ENCODE assay signal across 8 cellular contexts in genomic region chr17:81909966-81910839, GRCh38. TPM values are rescaled to one million over a fixed set of nuclear protein-coding genes. Genes with fewer than 3 reads are reported as not detected.
A peak's percentile ranks its signal among the peaks of the same experiment; 100 is the strongest.
DNase-seq lines count a peak whose midpoint lies in the region; ATAC-seq and TF ChIP-seq lines count a peak whose summit lies in the region.

No MANE protein-coding gene starts in this region.

- H2AFZ ChIP-seq in mesenchymal stem cell (ENCODE audit: low read depth, low read length), result no peak overlapping the region

- ATAC-seq in HG03442 (IDR thresholded peaks at IDR 0.05; ENCODE audit: unreplicated experiment), result no peak

- H3K9me3 ChIP-seq in KOPT-K1 (ENCODE audit: insufficient read depth, low read length, poor library complexity, severe bottlenecking) (no peaks in the 10 kb centered on the region), breast epithelium (no peaks in the 10 kb centered on the region), mesenchymal stem cell (ENCODE audit: control insufficient read depth, low read length) (no peaks in the 10 kb centered on the region)

- no peak overlapping the region for H2BK120ac ChIP-seq in mesenchymal stem cell (ENCODE audit: low read depth, low read length)

- H3K4me3 ChIP-seq in breast epithelium (peak overlapping the region; percentile 76 to 98 (median 76)), mesenchymal stem cell (ENCODE audit: insufficient read depth in 1 of 2, low read depth in 1 of 2, low read length in 2 of 2) (peak overlapping the region; percentile 75 to 89)

- H3K27me3 ChIP-seq in breast epithelium, result no peaks in the 10 kb centered on the region
- H3K27me3 ChIP-seq in mesenchymal stem cell (ENCODE audit: control insufficient read depth in 1 of 2, insufficient read depth in 1 of 2, low read length in 2 of 2), result no peaks in the 10 kb centered on the region

- TF ChIP-seq CTCF in breast epithelium (IDR thresholded peaks at IDR 0.05), result no peak

- peak overlapping the region; percentile 94 for H3K4me2 ChIP-seq in mesenchymal stem cell (ENCODE audit: low read length, poor library complexity, severe bottlenecking)

- peaks cover 33% of the 10 kb centered on the region for H3K79me1 ChIP-seq in mesenchymal stem cell (replicated peaks; ENCODE audit: low read length, poor library complexity, severe bottlenecking)

- no peak overlapping the region for H2AK5ac ChIP-seq in mesenchymal stem cell (ENCODE audit: low read length, severe bottlenecking)

- H3K4ac ChIP-seq in mesenchymal stem cell (ENCODE audit: low read depth in 1 of 2, low read length in 2 of 2), result peak overlapping the region; percentile 15 to 61

- H2BK12ac ChIP-seq in mesenchymal stem cell (ENCODE audit: low read length in 2 of 2), result no peak overlapping the region

- H3K36me3 ChIP-seq in KOPT-K1 (ENCODE audit: insufficient read depth, low read length), result peaks cover 80% of the 10 kb centered on the region
- no peaks in the 10 kb centered on the region for H3K36me3 ChIP-seq in breast epithelium
- peaks cover 58 to 77% of the 10 kb centered on the region in 2 experiments for H3K36me3 ChIP-seq in mesenchymal stem cell (ENCODE audit: control insufficient read depth in 1 of 2, insufficient read depth in 2 of 2, low read depth in 1 of 2, low read length in 2 of 2)

- H2BK15ac ChIP-seq in mesenchymal stem cell (ENCODE audit: low read depth, poor library complexity, severe bottlenecking), result no peak overlapping the region

- peaks cover 0 to 9% of the 10 kb centered on the region in 2 donors for H3K4me1 ChIP-seq in breast epithelium
- H3K4me1 ChIP-seq in mesenchymal stem cell (ENCODE audit: control insufficient read depth, insufficient read depth, low read depth, low read length), result peaks cover 18% of the 10 kb centered on the region

- TF ChIP-seq POLR2A in breast epithelium (IDR thresholded peaks at IDR 0.05), result no peak

- peak overlapping the region; percentile 89 for H3K9ac ChIP-seq in mesenchymal stem cell (ENCODE audit: low read length)

- DNase-seq in COLO668 (lab: John Stamatoyannopoulos, UW; ENCODE audit: unreplicated experiment) (peak; percentile 21), breast epithelium (ENCODE audit: low spot score in 2 of 2) (no peak), mesenchymal stem cell (peak; percentile 38), head of caudate nucleus (no peak), SHP77 (lab: John Stamatoyannopoulos, UW) (no peak), AG08395 (ENCODE audit: low spot score) (no peak)

- peak overlapping the region in 1 of 2 experiments; percentile 5 for H3K14ac ChIP-seq in mesenchymal stem cell (ENCODE audit: low read length in 2 of 2)

- peak overlapping the region; percentile 7 for H4K91ac ChIP-seq in mesenchymal stem cell (ENCODE audit: low read length)

- peak overlapping the region in 1 of 2 experiments; percentile 57 for H3K23ac ChIP-seq in mesenchymal stem cell (ENCODE audit: low read length in 2 of 2)

- H3K18ac ChIP-seq in mesenchymal stem cell (ENCODE audit: low read depth in 1 of 2, low read length in 2 of 2), result peak overlapping the region in 1 of 2 experiments; percentile 69

- H3K27ac ChIP-seq in KOPT-K1 (ENCODE audit: low read depth, low read length, poor library complexity, severe bottlenecking), result peak overlapping the region; percentile 65
- peak overlapping the region; percentile 35 to 65 for H3K27ac ChIP-seq in breast epithelium
- H3K27ac ChIP-seq in mesenchymal stem cell (ENCODE audit: low read length, poor library complexity, severe bottlenecking), result no peak overlapping the region

- intact Hi-C loops in breast epithelium (cut with DNase I; ENCODE audit: low total_unique reads), result no loop called here
- intact Hi-C loops in head of caudate nucleus (cut with DNase I), result no loop called here

- no peak overlapping the region for H4K8ac ChIP-seq in mesenchymal stem cell (ENCODE audit: low read length)

- WGBS in mesenchymal stem cell, result 41% methylated on average over 23 of the region's 23 CpGs

- no peak overlapping the region for H2BK5ac ChIP-seq in mesenchymal stem cell (ENCODE audit: low read depth, low read length, poor library complexity, severe bottlenecking)

RNA-seq across cellular contexts. Expression of gene PCYT2, which starts 1.0 kb away (rescaled TPM):
- 10 to 100 TPM; 22.9 to 69.4 (median 35.9) TPM for total RNA-seq in breast epithelium
- 50.1 TPM for polyA plus RNA-seq in mesenchymal stem cell (2013, experiment 1 of 2)
- 48.6 TPM for polyA plus RNA-seq in mesenchymal stem cell (2013, experiment 2 of 2)

RNA-seq across cellular contexts. Expression of gene SIRT7, which starts 7.8 kb away (rescaled TPM):
- total RNA-seq in breast epithelium, result 10 to 100 TPM; 20.6 to 27.2 (median 25.8) TPM
- 9.5 TPM for polyA plus RNA-seq in mesenchymal stem cell (2013, experiment 1 of 2)
- polyA plus RNA-seq in mesenchymal stem cell (2013, experiment 2 of 2), result 8.5 TPM

RNA-seq across cellular contexts. Expression of gene NPB, which starts 8.2 kb away (rescaled TPM):
- 1 to 10 TPM in 1 of 3 donors, not detected in 2; 2.0 TPM for total RNA-seq in breast epithelium
- 0.68 TPM for polyA plus RNA-seq in mesenchymal stem cell (2013, experiment 1 of 2)
- polyA plus RNA-seq in mesenchymal stem cell (2013, experiment 2 of 2), result 1.1 TPM

RNA-seq across cellular contexts. Expression of gene MAFG, which starts 17.3 kb away (rescaled TPM):
- total RNA-seq in breast epithelium, result 10 to 100 TPM; 12.3 to 15.2 (median 14.1) TPM
- polyA plus RNA-seq in mesenchymal stem cell (2013, experiment 1 of 2), result 27.1 TPM
- 27.7 TPM for polyA plus RNA-seq in mesenchymal stem cell (2013, experiment 2 of 2)

RNA-seq across cellular contexts. Expression of gene ANAPC11, which starts 18.7 kb away (rescaled TPM):
- 100 to 1,000 TPM in 2 of 3 donors, 10 to 100 TPM in 1; 99.7 to 127 (median 117) TPM for total RNA-seq in breast epithelium
- polyA plus RNA-seq in mesenchymal stem cell (2013, experiment 1 of 2), result 263 TPM
- 272 TPM for polyA plus RNA-seq in mesenchymal stem cell (2013, experiment 2 of 2)

Comparison
In these comparisons a context has a peak if more than half of its experiments do, and no peak if none do; other contexts are left out.
1. DNase-seq: peak in COLO668 (single experiment) and mesenchymal stem cell (single experiment); none in breast epithelium (0 of 2), head of caudate nucleus (0 of 42), SHP77 (0 of 2) and AG08395 (single experiment).